8 cellular contexts compared by ENCODE assay signal in genomic region chr6:32952817-32953739, GRCh38. TPM values are rescaled to one million over a fixed set of nuclear protein-coding genes. Genes with fewer than 3 reads are reported as not detected.
DNase-seq lines count a peak whose midpoint lies in the region; ATAC-seq, FAIRE-seq and TF ChIP-seq lines count a peak whose summit lies in the region.

HLA-DMA (minus strand) TSS chr6:32953097; CDS start chr6:32953036, 61 bp downstream.

- peak; percentile 81 for TF ChIP-seq CTCF in coronary artery (IDR thresholded peaks at IDR 0.05)
- peak; percentile 65 to 87 for TF ChIP-seq CTCF in left lung (IDR thresholded peaks at IDR 0.05)

- H3K27ac ChIP-seq in coronary artery (peak within 1 kb of the TSS; percentile 72 to 78), left lung (peak within 1 kb of the TSS; percentile 75 to 78)

- H3K27me3 ChIP-seq in left lung, result no peaks in the 10 kb centered on the region

- no peaks in the 10 kb centered on the region for H3K36me3 ChIP-seq in left lung

- H3K9me3 ChIP-seq in left lung, result no peaks in the 10 kb centered on the region

- peak; percentile 79 for ATAC-seq in HG02938 (IDR thresholded peaks at IDR 0.05; ENCODE audit: unreplicated experiment)
- ATAC-seq in left lung, result peak; percentile 97

- peak within 1 kb of the TSS; percentile 52 for H3K4me3 ChIP-seq in coronary artery
- H3K4me3 ChIP-seq in left lung, result peak within 1 kb of the TSS; percentile 17 to 43

- DNase-seq in AG08395 (ENCODE audit: low spot score) (peak; percentile 96), GM18507 (ENCODE audit: extremely low spot score, insufficient read length, low read depth) (peak; percentile 75), NCI-H2227 (lab: John Stamatoyannopoulos, UW; ENCODE audit: unreplicated experiment) (peak; percentile 71), coronary artery (ENCODE audit: low spot score) (peak; percentile 95), left lung (peak; percentile 86 to 92)
- DNase-seq in activated CD4-positive, alpha-beta T cell treated with anti-CD3 and anti-CD28 coated beads for 4 hours, result peak; percentile 71 to 77
- DNase-seq in stimulated activated CD4-positive, alpha-beta T cell treated with anti-CD3 and anti-CD28 coated beads, Interleukin-4, amount 100 ng/mL, for 24 hours, result peak; percentile 75

- peaks cover 0 to 57% of the 10 kb centered on the region in 2 donors for H3K4me1 ChIP-seq in left lung

- peak; percentile 100 for FAIRE-seq in GM18507 (lab: Jason Lieb, UNC)

- intact Hi-C loops in left lung (cut with DNase I), result no loop called here

RNA-seq across cellular contexts. Expression of gene HLA-DMA, which starts in this region (rescaled TPM):
- total RNA-seq in left lung, result 100 to 1,000 TPM; 128 to 159 TPM

Comparison
In these comparisons a context has a peak if more than half of its experiments do, and no peak if none do; other contexts are left out.
1. Peak in every context shown above with its lines: DNase-seq, ATAC-seq, H3K4me3 ChIP-seq and H3K27ac ChIP-seq.